Comparison of ENCODE assay signal across 8 cellular contexts in genomic region chr18:56709463-56709862, GRCh38. TPM values are rescaled to one million over a fixed set of nuclear protein-coding genes. Genes with fewer than 3 reads are reported as not detected.
A peak's percentile ranks its signal among the peaks of the same experiment; 100 is the strongest.
DNase-seq lines count a peak whose midpoint lies in the region; ATAC-seq and TF ChIP-seq lines count a peak whose summit lies in the region.

No MANE protein-coding gene starts in this region.

- 68 to 75% methylated on average over 1 to 2 of the region's 2 CpGs for WGBS in endodermal cell (ENCODE audit: insufficient coverage in 1 of 2, insufficient read length in 1 of 2), 2 experiments
- 7% methylated on average over 2 of the region's 2 CpGs for WGBS in smooth muscle cell (ENCODE audit: low lambda C conversion rate)

- no peaks in the 10 kb centered on the region for H3F3A ChIP-seq in smooth muscle cell (ENCODE audit: low read depth)

- H3K36me3 Mint-ChIP-seq in endodermal cell (ENCODE audit: low read depth): peaks cover 3% of the 10 kb centered on the region

- H4K20me1 ChIP-seq in smooth muscle cell (ENCODE audit: low read depth): no peaks in the 10 kb centered on the region

- peak; percentile 32 for TF ChIP-seq CTCF in endodermal cell (conservative IDR thresholded peaks at IDR 0.05)
- peak; percentile 28 for TF ChIP-seq CTCF in smooth muscle cell (IDR thresholded peaks at IDR 0.05; ENCODE audit: borderline replicate concordance, insufficient read depth, poor library complexity, severe bottlenecking)

- no peaks in the 10 kb centered on the region for H3K9me3 ChIP-seq in endodermal cell (ENCODE audit: control insufficient read depth, low read length)
- H3K9me3 ChIP-seq in smooth muscle cell (replicated peaks; ENCODE audit: low read depth): no peaks in the 10 kb centered on the region

- no peaks in the 10 kb centered on the region for H3K4me1 ChIP-seq in endodermal cell (ENCODE audit: control insufficient read depth, insufficient read depth, low read length)
- no peaks in the 10 kb centered on the region for H3K4me1 ChIP-seq in smooth muscle cell (ENCODE audit: low read depth)

- H3K4me3 Mint-ChIP-seq in endodermal cell: no peak overlapping the region

- no peak overlapping the region for H2AFZ ChIP-seq in smooth muscle cell (ENCODE audit: low read depth)

- no peak overlapping the region for H3K9ac ChIP-seq in endodermal cell (ENCODE audit: extremely low read depth, low read length, poor library complexity, severe bottlenecking)
- H3K9ac ChIP-seq in smooth muscle cell (ENCODE audit: low read depth): no peak overlapping the region

- peak; percentile 99 for ATAC-seq in GM21447 (IDR thresholded peaks at IDR 0.05; ENCODE audit: unreplicated experiment)
- peak; percentile 99 for ATAC-seq in HG03565 (IDR thresholded peaks at IDR 0.05; ENCODE audit: unreplicated experiment)

- H3K9me3 Mint-ChIP-seq in endodermal cell: no peaks in the 10 kb centered on the region

- peaks cover under 1% of the 10 kb centered on the region for H3K4me1 Mint-ChIP-seq in endodermal cell

- H3K36me3 ChIP-seq in endodermal cell (ENCODE audit: control insufficient read depth, insufficient read depth, low read length): no peaks in the 10 kb centered on the region
- no peaks in the 10 kb centered on the region for H3K36me3 ChIP-seq in smooth muscle cell (ENCODE audit: low read depth)

- no peaks in the 10 kb centered on the region for H3K27me3 ChIP-seq in endodermal cell (ENCODE audit: control insufficient read depth, insufficient read depth, low read length, poor library complexity, severe bottlenecking)
- no peaks in the 10 kb centered on the region for H3K27me3 ChIP-seq in smooth muscle cell (ENCODE audit: low read depth)

- no peak overlapping the region for H3K4me3 ChIP-seq in endodermal cell (ENCODE audit: low read length)
- no peak overlapping the region for H3K4me3 ChIP-seq in smooth muscle cell

- DNase-seq in activated T-cell treated with anti-CD3 and anti-CD28 coated beads for 4 hours (peak; percentile 15), SHP77 treated with DMSO at 0.1 percent for 48 hours (lab: John Stamatoyannopoulos, UW) (peak; percentile 44), endodermal cell (peak; percentile 50), smooth muscle cell (lab: John Stamatoyannopoulos, UW; ENCODE audit: unreplicated experiment) (no peak)
- no peak for DNase-seq in activated T-cell treated with anti-CD3 and anti-CD28 coated beads, Interleukin-2, amount 50 U/mL, for 48 hours
- DNase-seq in effector CD8-positive, alpha-beta T cell (lab: John Stamatoyannopoulos, UW): no peak

- no peak overlapping the region for H3K4me2 ChIP-seq in smooth muscle cell

- no peak overlapping the region for H3K27ac Mint-ChIP-seq in endodermal cell

- H3K27ac ChIP-seq in endodermal cell (ENCODE audit: low read depth, low read length) (no peak overlapping the region), smooth muscle cell (ENCODE audit: low read depth) (no peak overlapping the region)

- no peaks in the 10 kb centered on the region for H3K79me2 ChIP-seq in smooth muscle cell (ENCODE audit: low read depth)

- no peaks in the 10 kb centered on the region for H3K27me3 Mint-ChIP-seq in endodermal cell (ENCODE audit: insufficient read depth)

RNA-seq across cellular contexts. Expression of gene WDR7, which starts 58.3 kb away (rescaled TPM):
- 10 to 100 TPM; 17.1 to 22.5 TPM for total RNA-seq in endodermal cell
- 11.0 TPM for polyA plus RNA-seq in endodermal cell (2013, experiment 1 of 2)
- 8.0 TPM for polyA plus RNA-seq in endodermal cell (2013, experiment 2 of 2)
- 9.2 and 11.7 TPM in 2 replicates for total RNA-seq in smooth muscle cell
- 5.3 and 8.1 TPM in 2 replicates for polyA plus RNA-seq in smooth muscle cell

Comparison
In these comparisons a context has a peak if more than half of its experiments do, and no peak if none do; other contexts are left out.
1. DNase-seq: peak in activated T-cell treated with anti-CD3 and anti-CD28 coated beads for 4 hours (single experiment), SHP77 treated with DMSO at 0.1 percent for 48 hours (single experiment) and endodermal cell (single experiment); none in activated T-cell treated with anti-CD3 and anti-CD28 coated beads, Interleukin-2, amount 50 U/mL, for 48 hours (0 of 2), smooth muscle cell (single experiment) and effector CD8-positive, alpha-beta T cell (single experiment).